ENCODE assay signal across 10 cellular contexts in the genomic region with DNA sequence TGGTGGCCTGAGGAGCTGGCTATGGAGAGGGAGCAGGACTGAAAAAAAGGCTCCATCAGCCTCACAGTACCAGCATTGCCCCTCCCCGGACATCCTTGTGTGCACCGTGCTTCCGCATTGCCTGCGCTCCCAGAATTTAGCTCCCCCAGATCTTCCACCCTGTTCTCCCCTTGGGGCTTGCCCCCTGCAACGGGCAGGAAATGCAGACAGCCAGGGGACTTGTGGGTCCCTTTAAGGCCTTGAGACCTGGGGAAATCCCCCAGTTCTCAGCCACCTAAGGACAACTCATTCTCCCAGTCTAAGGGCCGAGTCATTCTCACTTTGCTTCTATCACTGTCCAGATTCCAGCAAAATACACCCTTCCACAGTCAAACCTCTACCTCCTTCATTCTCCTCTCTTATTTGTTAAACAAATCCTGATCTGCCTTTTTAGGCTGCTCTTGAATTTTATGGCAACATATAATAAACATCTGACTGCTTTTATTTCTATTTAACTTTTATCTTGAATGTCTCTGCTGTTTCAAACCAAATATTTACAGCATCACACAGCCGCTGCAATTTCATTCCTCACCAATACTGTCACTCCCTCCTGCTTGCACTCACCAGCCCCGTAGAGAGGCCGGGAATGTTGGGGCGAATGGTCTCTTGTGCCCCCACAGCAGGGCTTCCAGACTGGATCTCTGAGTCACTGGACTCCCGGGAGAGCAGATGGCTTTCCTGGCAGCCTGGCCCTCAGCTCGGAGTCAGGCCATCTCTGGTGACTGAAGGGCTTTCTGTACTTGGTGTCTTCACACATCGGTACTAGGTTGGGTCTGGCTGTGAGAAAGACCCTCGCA.
DNase-seq lines count a peak whose midpoint lies in the region; ATAC-seq and TF ChIP-seq lines count a peak whose summit lies in the region.
"Had no signal": no experiment of that assay in that cellular context is flagged by ENCODE, and none has a peak within 500 bp of the region (broad histone marks: within the 10 kb centered on the region; RNA-seq: fewer than 3 reads in every experiment).

No MANE protein-coding gene starts in this region.

- H3K4me3 ChIP-seq in foreskin fibroblast (ENCODE audit: low read depth in 1 of 2, low read length in 2 of 2) (no peak overlapping the region), skin epidermis (no peak overlapping the region)

- DNase-seq in GM04504 (ENCODE audit: low read depth) (peak; percentile 96), foreskin fibroblast (peak; percentile 94 to 95), SHP77 (lab: John Stamatoyannopoulos, UW) (no peak)
- no peak for DNase-seq in effector memory CD8-positive, alpha-beta T cell
- DNase-seq: H9, NCI-H82 had no signal

- peak overlapping the region in 15 of 21 experiments; percentile 23 to 82 (median 55) for H3K27ac ChIP-seq in skin epidermis

- no peak overlapping the region for H3K4me3 Mint-ChIP-seq in effector memory CD8-positive, alpha-beta T cell
- H3K4me3 Mint-ChIP-seq: H9 had no signal

- H3K4me1 Mint-ChIP-seq in effector memory CD8-positive, alpha-beta T cell (ENCODE audit: low read depth in 2 of 2), result no peaks in the 10 kb centered on the region

- no peaks in the 10 kb centered on the region for H3K9me3 Mint-ChIP-seq in effector memory CD8-positive, alpha-beta T cell

- H3K27me3 Mint-ChIP-seq in effector memory CD8-positive, alpha-beta T cell, result peaks cover 25 to 60% of the 10 kb centered on the region in 2 donors

- no peak for TF ChIP-seq CTCF in foreskin fibroblast (IDR thresholded peaks at IDR 0.05; ENCODE audit: low read depth, low read length)

- no peak overlapping the region for H3K27ac Mint-ChIP-seq in effector memory CD8-positive, alpha-beta T cell

- ATAC-seq in SK-N-SH treated with all-trans-retinoic acid at 6 μM for 48 hours, result peak; percentile 95
- no peak for ATAC-seq in effector memory CD8-positive, alpha-beta T cell (replicated peaks)
- no peak for ATAC-seq in GM18858 (IDR thresholded peaks at IDR 0.05; ENCODE audit: unreplicated experiment)
- ATAC-seq: HepG2 had no signal

- H3K36me3 Mint-ChIP-seq in effector memory CD8-positive, alpha-beta T cell (ENCODE audit: insufficient read depth), result no peaks in the 10 kb centered on the region

TF ChIP-seq in SK-N-SH treated with all-trans-retinoic acid at 6 μM for 48 hours, 23 proteins besides CTCF, POLR2A, EP300 and RAD21:
- TF ChIP-seq ZNF565 (CRISPR knock-in tag; conservative IDR thresholded peaks at IDR 0.05; ENCODE audit: low read depth) (no peak), RARB (CRISPR knock-in tag; IDR thresholded peaks at IDR 0.05) (no peak), BACH2 (CRISPR knock-in tag; IDR thresholded peaks at IDR 0.05; ENCODE audit: borderline replicate concordance) (no peak), SNAI2 (CRISPR knock-in tag; IDR thresholded peaks at IDR 0.05) (no peak), ZFP3 (CRISPR knock-in tag; IDR thresholded peaks at IDR 0.05) (no peak), CSDC2 (CRISPR knock-in tag; IDR thresholded peaks at IDR 0.05) (no peak), TOX (CRISPR knock-in tag; IDR thresholded peaks at IDR 0.05; ENCODE audit: borderline replicate concordance) (no peak), ZC3H10 (CRISPR knock-in tag; IDR thresholded peaks at IDR 0.05) (no peak), GLIS3 (CRISPR knock-in tag; IDR thresholded peaks at IDR 0.05) (no peak)
- TF ChIP-seq, protein P1, sequence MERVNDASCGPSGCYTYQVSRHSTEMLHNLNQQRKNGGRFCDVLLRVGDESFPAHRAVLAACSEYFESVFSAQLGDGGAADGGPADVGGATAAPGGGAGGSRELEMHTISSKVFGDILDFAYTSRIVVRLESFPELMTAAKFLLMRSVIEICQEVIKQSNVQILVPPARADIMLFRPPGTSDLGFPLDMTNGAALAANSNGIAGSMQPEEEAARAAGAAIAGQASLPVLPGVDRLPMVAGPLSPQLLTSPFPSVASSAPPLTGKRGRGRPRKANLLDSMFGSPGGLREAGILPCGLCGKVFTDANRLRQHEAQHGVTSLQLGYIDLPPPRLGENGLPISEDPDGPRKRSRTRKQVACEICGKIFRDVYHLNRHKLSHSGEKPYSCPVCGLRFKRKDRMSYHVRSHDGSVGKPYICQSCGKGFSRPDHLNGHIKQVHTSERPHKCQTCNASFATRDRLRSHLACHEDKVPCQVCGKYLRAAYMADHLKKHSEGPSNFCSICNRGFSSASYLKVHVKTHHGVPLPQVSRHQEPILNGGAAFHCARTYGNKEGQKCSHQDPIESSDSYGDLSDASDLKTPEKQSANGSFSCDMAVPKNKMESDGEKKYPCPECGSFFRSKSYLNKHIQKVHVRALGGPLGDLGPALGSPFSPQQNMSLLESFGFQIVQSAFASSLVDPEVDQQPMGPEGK (CRISPR knock-in tag; IDR thresholded peaks at IDR 0.05; ENCODE audit: borderline replicate concordance), result no peak
- TF ChIP-seq, protein P2, sequence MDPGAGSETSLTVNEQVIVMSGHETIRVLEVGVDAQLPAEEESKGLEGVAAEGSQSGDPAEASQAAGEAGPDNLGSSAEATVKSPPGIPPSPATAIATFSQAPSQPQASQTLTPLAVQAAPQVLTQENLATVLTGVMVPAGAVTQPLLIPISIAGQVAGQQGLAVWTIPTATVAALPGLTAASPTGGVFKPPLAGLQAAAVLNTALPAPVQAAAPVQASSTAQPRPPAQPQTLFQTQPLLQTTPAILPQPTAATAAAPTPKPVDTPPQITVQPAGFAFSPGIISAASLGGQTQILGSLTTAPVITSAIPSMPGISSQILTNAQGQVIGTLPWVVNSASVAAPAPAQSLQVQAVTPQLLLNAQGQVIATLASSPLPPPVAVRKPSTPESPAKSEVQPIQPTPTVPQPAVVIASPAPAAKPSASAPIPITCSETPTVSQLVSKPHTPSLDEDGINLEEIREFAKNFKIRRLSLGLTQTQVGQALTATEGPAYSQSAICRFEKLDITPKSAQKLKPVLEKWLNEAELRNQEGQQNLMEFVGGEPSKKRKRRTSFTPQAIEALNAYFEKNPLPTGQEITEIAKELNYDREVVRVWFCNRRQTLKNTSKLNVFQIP (CRISPR knock-in tag; IDR thresholded peaks at IDR 0.05; ENCODE audit: borderline replicate concordance, low read depth), result no peak
TF ChIP-seq in SK-N-SH treated with all-trans-retinoic acid at 6 μM for 48 hours: peak in this region for 0.

Comparison
In these comparisons a context has a peak if more than half of its experiments do, and no peak if none do; other contexts are left out.
1. DNase-seq: peak in GM04504 (single experiment) and foreskin fibroblast (2 of 2); none in effector memory CD8-positive, alpha-beta T cell (0 of 3) and SHP77 (0 of 2).